In the genomic region with DNA sequence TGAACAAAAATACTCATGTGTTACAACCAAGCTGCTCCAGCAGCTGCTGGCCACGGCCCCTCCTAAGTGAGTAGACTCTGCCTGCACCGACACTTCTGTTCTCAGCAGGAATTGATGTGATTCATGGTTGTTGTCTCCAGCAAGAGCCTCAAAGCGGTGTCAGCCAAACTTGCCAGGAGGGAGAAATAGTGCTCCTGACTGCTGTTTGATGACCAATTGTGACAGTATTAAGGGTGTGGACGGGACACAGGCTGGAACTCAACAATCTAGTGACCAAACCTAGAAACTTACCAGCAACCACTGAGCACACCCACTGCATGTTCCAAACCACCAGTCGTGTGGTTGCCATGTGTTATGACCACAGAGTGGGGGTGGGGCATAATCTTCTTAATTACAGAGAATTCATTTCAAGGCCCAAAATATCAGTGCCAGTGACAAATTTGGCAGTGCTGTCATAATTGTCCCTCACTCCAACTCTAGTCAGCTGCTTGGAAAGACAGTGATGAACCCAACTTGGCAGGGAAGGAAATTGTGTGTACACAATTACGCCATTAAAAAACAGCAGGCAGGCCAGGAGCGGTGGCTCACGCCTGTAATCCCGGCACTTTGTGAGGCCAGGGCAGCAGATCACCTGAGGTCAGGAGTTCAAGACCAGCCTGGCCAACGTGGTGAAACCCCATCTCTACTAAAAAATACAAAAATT, we compare ENCODE assay signal across 18 cellular contexts. TPM values are rescaled to one million over a fixed set of nuclear protein-coding genes. Genes with fewer than 3 reads are reported as not detected.
A peak's percentile ranks its signal among the peaks of the same experiment; 100 is the strongest.
DNase-seq lines count a peak whose midpoint lies in the region; ATAC-seq and TF ChIP-seq lines count a peak whose summit lies in the region.
"Had no signal": no experiment of that assay in that cellular context is flagged by ENCODE, and none has a peak within 500 bp of the region (broad histone marks: within the 10 kb centered on the region; RNA-seq: fewer than 3 reads in every experiment).

No MANE protein-coding gene starts in this region.

- H3K4me1 Mint-ChIP-seq in natural killer cell treated with Interleukin-12 subunit alpha and Interleukin-12 subunit beta and Interleukin-15 and Interleukin-18, amount 100 ng/mL, for 72 hours (ENCODE audit: low read depth in 2 of 2) = peaks cover 13 to 23% of the 10 kb centered on the region in 2 donors

- peaks cover 12 to 15% of the 10 kb centered on the region in 2 donors for H3K27me3 Mint-ChIP-seq in natural killer cell treated with Interleukin-12 subunit alpha and Interleukin-12 subunit beta and Interleukin-15 and Interleukin-18, amount 100 ng/mL, for 72 hours
- H3K27me3 Mint-ChIP-seq: activated naive CD8-positive, alpha-beta T cell treated with anti-CD3 and anti-CD28 coated beads, Interleukin-2, amount 50 U/mL, for 24 hours; naive thymus-derived CD8-positive, alpha-beta T cell had no signal

- H3K27ac ChIP-seq in dorsolateral prefrontal cortex = peak overlapping the region in 1 of 59 donors; percentile 2
- H3K27ac ChIP-seq: cardiac muscle cell, heart left ventricle had no signal

- no peaks in the 10 kb centered on the region for H3K4me1 ChIP-seq in BE2C
- H3K4me1 ChIP-seq: heart left ventricle had no signal

- H3K27me3 ChIP-seq in MG63 = no peaks in the 10 kb centered on the region
- no peaks in the 10 kb centered on the region for H3K27me3 ChIP-seq in dorsolateral prefrontal cortex
- H3K27me3 ChIP-seq in BE2C = no peaks in the 10 kb centered on the region
- H3K27me3 ChIP-seq: cardiac muscle cell, heart left ventricle had no signal

- peak overlapping the region; percentile 23 for H3K4me3 Mint-ChIP-seq in natural killer cell treated with Interleukin-12 subunit alpha and Interleukin-12 subunit beta and Interleukin-15 and Interleukin-18, amount 100 ng/mL, for 72 hours
- H3K4me3 Mint-ChIP-seq: activated naive CD8-positive, alpha-beta T cell treated with anti-CD3 and anti-CD28 coated beads, Interleukin-2, amount 50 U/mL, for 24 hours; activated T-helper 1 cell treated with anti-CD3 and anti-CD28 coated beads, Interleukin-12 subunit alpha, Interleukin-12 subunit beta, Interleukin-2, Interleukin-4 antibody, amounts not matched to agents 30 ng/mL and 10 ng/mL and 1 ng/mL, durations not matched to agents 14 hours and 24 hours and 36 hours; naive thymus-derived CD8-positive, alpha-beta T cell had no signal

- intact Hi-C loops in dorsolateral prefrontal cortex (cut with DNase I) = no loop called here

- DNase-seq in COR-L47 (lab: John Stamatoyannopoulos, UW) (peak; percentile 88), MG63 (peak; percentile 74), choroid plexus epithelial cell (ENCODE audit: low read depth) (peak; percentile 67), dorsolateral prefrontal cortex (no peak), BE2C (no peak), ecto neural progenitor cell (ENCODE audit: low spot score) (no peak)
- DNase-seq in natural killer cell treated with Interleukin-12 subunit alpha and Interleukin-12 subunit beta and Interleukin-15 and Interleukin-18, amount 100 ng/mL, for 72 hours (ENCODE audit: low spot score) = no peak
- DNase-seq: activated naive CD8-positive, alpha-beta T cell treated with anti-CD3 and anti-CD28 coated beads, Interleukin-2, amount 50 U/mL, for 24 hours; GDM1; heart left ventricle; KG1; naive thymus-derived CD8-positive, alpha-beta T cell; NCI-H1417; SHP77 treated with DMSO at 0.1 percent for 48 hours; stimulated activated CD4-positive, alpha-beta T cell treated with anti-CD3 and anti-CD28 coated beads, Interleukin-4, amount 100 ng/mL, for 4 hours had no signal

- ATAC-seq in natural killer cell treated with Interleukin-12 subunit alpha and Interleukin-12 subunit beta and Interleukin-15 and Interleukin-18, amount 100 ng/mL, for 72 hours = peak in 1 of 2 donors; percentile 56
- no peak for ATAC-seq in HG02763 (IDR thresholded peaks at IDR 0.05; ENCODE audit: unreplicated experiment)
- ATAC-seq: activated naive CD8-positive, alpha-beta T cell treated with anti-CD3 and anti-CD28 coated beads, Interleukin-2, amount 50 U/mL, for 24 hours; heart left ventricle; naive thymus-derived CD8-positive, alpha-beta T cell had no signal

- no peak overlapping the region for H3K27ac Mint-ChIP-seq in natural killer cell treated with Interleukin-12 subunit alpha and Interleukin-12 subunit beta and Interleukin-15 and Interleukin-18, amount 100 ng/mL, for 72 hours
- H3K27ac Mint-ChIP-seq: activated naive CD8-positive, alpha-beta T cell treated with anti-CD3 and anti-CD28 coated beads, Interleukin-2, amount 50 U/mL, for 24 hours had no signal

- H3K4me3 ChIP-seq in MG63 (no peak overlapping the region), choroid plexus epithelial cell (ENCODE audit: low read depth, low read length) (no peak overlapping the region), dorsolateral prefrontal cortex (no peak overlapping the region), BE2C (ENCODE audit: low read depth, low read length) (no peak overlapping the region)
- H3K4me3 ChIP-seq: cardiac muscle cell, heart left ventricle had no signal

- no peaks in the 10 kb centered on the region for H3K9me3 Mint-ChIP-seq in natural killer cell treated with Interleukin-12 subunit alpha and Interleukin-12 subunit beta and Interleukin-15 and Interleukin-18, amount 100 ng/mL, for 72 hours
- H3K9me3 Mint-ChIP-seq: activated naive CD8-positive, alpha-beta T cell treated with anti-CD3 and anti-CD28 coated beads, Interleukin-2, amount 50 U/mL, for 24 hours; activated T-helper 1 cell treated with anti-CD3 and anti-CD28 coated beads, Interleukin-12 subunit alpha, Interleukin-12 subunit beta, Interleukin-2, Interleukin-4 antibody, amounts not matched to agents 30 ng/mL and 10 ng/mL and 1 ng/mL, durations not matched to agents 14 hours and 24 hours and 36 hours; naive thymus-derived CD8-positive, alpha-beta T cell had no signal

- H3K9me3 ChIP-seq in MG63 (no peaks in the 10 kb centered on the region), BE2C (no peaks in the 10 kb centered on the region)
- H3K9me3 ChIP-seq: heart left ventricle had no signal

- no peak for TF ChIP-seq CTCF in choroid plexus epithelial cell (conservative IDR thresholded peaks at IDR 0.05; ENCODE audit: low read depth, low read length)
- no peak for TF ChIP-seq CTCF in dorsolateral prefrontal cortex (IDR thresholded peaks at IDR 0.05 in 54 of 56, conservative IDR thresholded peaks at IDR 0.05 in 2 of 56; ENCODE audit: low read depth in 1 of 56, partially characterized antibody in 56 of 56)
- TF ChIP-seq CTCF in BE2C (IDR thresholded peaks at IDR 0.05; ENCODE audit: low read depth, low read length) = no peak

- no peaks in the 10 kb centered on the region for H3K36me3 ChIP-seq in MG63
- no peaks in the 10 kb centered on the region for H3K36me3 ChIP-seq in BE2C
- H3K36me3 ChIP-seq: cardiac muscle cell, heart left ventricle had no signal

- H3K36me3 Mint-ChIP-seq in natural killer cell treated with Interleukin-12 subunit alpha and Interleukin-12 subunit beta and Interleukin-15 and Interleukin-18, amount 100 ng/mL, for 72 hours = no peaks in the 10 kb centered on the region
- H3K36me3 Mint-ChIP-seq: naive thymus-derived CD8-positive, alpha-beta T cell had no signal

RNA-seq across cellular contexts. Expression of gene FBLN7, which starts 30.4 kb away (rescaled TPM):
- not detected in 2 replicates for total RNA-seq in MG63 (2014; rRNA removed; shearing (Covaris generic); ENCODE audit: low replicate concordance)
- total RNA-seq in natural killer cell treated with Interleukin-12 subunit alpha and Interleukin-12 subunit beta and Interleukin-15 and Interleukin-18, amount 100 ng/mL, for 72 hours = under 1 TPM; 0.38 to 0.61 TPM
- 10 to 100 TPM in 96 of 120 experiments, 1 to 10 TPM in 24; 2.2 to 43.2 (median 13.9) TPM for total RNA-seq in dorsolateral prefrontal cortex
- not detected for polyA plus RNA-seq in BE2C (2012; ENCODE audit: insufficient read depth, insufficient read length, low read depth)

Comparison
In these comparisons a context has a peak if more than half of its experiments do, and no peak if none do; other contexts are left out.
1. DNase-seq: peak in COR-L47 (single experiment), MG63 (single experiment) and choroid plexus epithelial cell (single experiment); none in natural killer cell treated with Interleukin-12 subunit alpha and Interleukin-12 subunit beta and Interleukin-15 and Interleukin-18, amount 100 ng/mL, for 72 hours (single experiment), dorsolateral prefrontal cortex (0 of 10), BE2C (single experiment) and ecto neural progenitor cell (single experiment).